ENCODE assay signal across 19 cellular contexts in the genomic region with DNA sequence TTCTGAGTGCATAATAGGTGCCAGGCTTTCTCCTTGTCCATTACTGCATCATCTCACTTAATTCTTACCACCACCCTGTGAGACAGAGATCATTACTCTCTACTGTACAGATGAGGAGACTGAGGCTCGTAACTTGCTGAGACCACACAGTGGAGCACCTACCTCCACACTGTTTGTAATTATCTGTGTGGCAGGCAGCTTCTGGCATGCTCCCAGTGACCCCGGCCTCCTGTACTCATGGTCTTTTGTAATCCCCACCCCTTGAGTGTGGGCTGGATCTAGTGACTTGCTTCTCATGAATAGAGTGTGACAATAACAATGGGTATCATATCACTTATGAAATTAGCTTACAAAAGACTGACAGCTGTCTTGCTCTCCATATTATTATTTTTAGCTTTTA.
"Had no signal": no experiment of that assay in that cellular context is flagged by ENCODE, and none has a peak within 500 bp of the region (broad histone marks: within the 10 kb centered on the region; RNA-seq: fewer than 3 reads in every experiment).

No MANE protein-coding gene starts in this region.

- H3K27me3 ChIP-seq: thyroid gland, uterus had no signal

- H3K4me1 ChIP-seq: esophagus squamous epithelium, parathyroid adenoma, psoas muscle, sigmoid colon, suprapubic skin, thyroid gland, uterus had no signal

- H3K36me3 ChIP-seq: esophagus squamous epithelium, sigmoid colon, suprapubic skin, thyroid gland, uterus had no signal

- H3K27ac ChIP-seq: epithelial cell of prostate, esophagus squamous epithelium, hepatocyte, parathyroid adenoma, psoas muscle, sigmoid colon, suprapubic skin, thyroid gland, uterus had no signal

- DNase-seq: effector memory CD8-positive, alpha-beta T cell; esophagus squamous epithelium; foreskin fibroblast; mammary epithelial cell; naive thymus-derived CD4-positive, alpha-beta T cell; nephron progenitor cell; psoas muscle; retina; sigmoid colon; small intestine; stimulated activated CD4-positive, alpha-beta T cell treated with anti-CD3 and anti-CD28 coated beads, Interleukin-12 subunit alpha, Interleukin-12 subunit beta, amount 100 ng/mL, for 4 hours; stimulated activated naive CD4-positive, alpha-beta T cell treated with Interleukin-2 at 50 U/mL for 16 hours; thyroid gland; uterus had no signal

- H3K9me3 ChIP-seq: esophagus squamous epithelium, psoas muscle, sigmoid colon, suprapubic skin, thyroid gland, uterus had no signal

- H3K4me3 ChIP-seq: esophagus squamous epithelium, hepatocyte, psoas muscle, sigmoid colon, suprapubic skin, thyroid gland, uterus had no signal

- ATAC-seq: effector memory CD8-positive, alpha-beta T cell; left colon; naive thymus-derived CD4-positive, alpha-beta T cell; psoas muscle had no signal
